In genomic region chr2:237256845-237257244, GRCh38 we compare ENCODE assay signal across 13 cellular contexts.
DNase-seq lines count a peak whose midpoint lies in the region; ATAC-seq and TF ChIP-seq lines count a peak whose summit lies in the region.
"Had no signal": no experiment of that assay in that cellular context is flagged by ENCODE, and none has a peak within 500 bp of the region (broad histone marks: within the 10 kb centered on the region; RNA-seq: fewer than 3 reads in every experiment).

No MANE protein-coding gene starts in this region.

- H3K36me3 ChIP-seq in IMR-90 (ENCODE audit: control insufficient read depth, insufficient read depth, low read length), result no peaks in the 10 kb centered on the region
- H3K36me3 ChIP-seq in mesenchymal stem cell (ENCODE audit: control insufficient read depth in 1 of 2, insufficient read depth in 2 of 2, low read depth in 1 of 2, low read length in 2 of 2), result no peaks in the 10 kb centered on the region
- no peaks in the 10 kb centered on the region for H3K36me3 ChIP-seq in tibial artery
- no peaks in the 10 kb centered on the region for H3K36me3 ChIP-seq in mucosa of descending colon (ENCODE audit: low read depth)
- no peaks in the 10 kb centered on the region for H3K36me3 ChIP-seq in neural progenitor cell

- WGBS in IMR-90 (ENCODE audit: extremely low coverage in 2 of 2, insufficient read length in 1 of 2), 2 experiments, result no CpG with 5 or more reads among the region's 3 CpGs
- 61% methylated on average over 3 of the region's 3 CpGs for WGBS in mesenchymal stem cell

- no peaks in the 10 kb centered on the region for H3F3A ChIP-seq in neural progenitor cell (ENCODE audit: low read depth)

- H2BK120ac ChIP-seq in IMR-90 (ENCODE audit: low read depth, low read length) (peak overlapping the region; percentile 99), mesenchymal stem cell (ENCODE audit: low read depth, low read length) (peak overlapping the region; percentile 12)

- peaks cover 6% of the 10 kb centered on the region for H3K4me1 Mint-ChIP-seq in neural progenitor cell

- DNase-seq in IMR-90, result peak; percentile 86
- DNase-seq in dermis blood vessel endothelial cell, result peak; percentile 30
- DNase-seq in mesenchymal stem cell, result peak; percentile 47
- DNase-seq in tibial artery, result peak; percentile 77 to 85
- no peak for DNase-seq in epidermal melanocyte (ENCODE audit: insufficient read length, low spot score)
- DNase-seq in mucosa of descending colon, result no peak
- no peak for DNase-seq in effector CD8-positive, alpha-beta T cell (lab: John Stamatoyannopoulos, UW)
- no peak for DNase-seq in neural progenitor cell (ENCODE audit: low spot score)
- DNase-seq: activated CD4-positive, alpha-beta memory T cell treated with anti-CD3 and anti-CD28 coated beads for 36 hours; anterior cingulate cortex; NCI-H510A treated with DMSO at 0.1 percent for 48 hours; stimulated activated CD4-positive, alpha-beta T cell treated with anti-CD3 and anti-CD28 coated beads, Interleukin-15, amount 100 ng/mL, for 24 hours had no signal

- H2BK5ac ChIP-seq in IMR-90 (ENCODE audit: low read depth, low read length, poor library complexity, severe bottlenecking) (peak overlapping the region; percentile 95), mesenchymal stem cell (ENCODE audit: low read depth, low read length, poor library complexity, severe bottlenecking) (no peak overlapping the region)

- H4K20me1 ChIP-seq in IMR-90 (ENCODE audit: insufficient read depth, low read length) (no peaks in the 10 kb centered on the region), neural progenitor cell (ENCODE audit: low read depth) (no peaks in the 10 kb centered on the region)

- H2AFZ ChIP-seq in IMR-90 (replicated peaks; ENCODE audit: low read length, poor library complexity) (peak overlapping the region; percentile 69), mesenchymal stem cell (ENCODE audit: low read depth, low read length) (no peak overlapping the region), neural progenitor cell (replicated peaks) (no peak overlapping the region)

- H3K14ac ChIP-seq in IMR-90 (replicated peaks; ENCODE audit: low read depth, low read length) (peak overlapping the region; percentile 99), mesenchymal stem cell (ENCODE audit: low read length in 2 of 2) (peak overlapping the region in 1 of 2 experiments; percentile 94)

- H3K4me3 ChIP-seq in IMR-90 (ENCODE audit: insufficient read depth, low read depth, low read length) (no peak overlapping the region), mesenchymal stem cell (ENCODE audit: insufficient read depth in 1 of 2, low read depth in 1 of 2, low read length in 2 of 2) (no peak overlapping the region), tibial artery (no peak overlapping the region), mucosa of descending colon (no peak overlapping the region), neural progenitor cell (no peak overlapping the region)

- no peaks in the 10 kb centered on the region for H3K9me3 ChIP-seq in IMR-90 (ENCODE audit: control insufficient read depth, insufficient read depth, low read length)
- no peaks in the 10 kb centered on the region for H3K9me3 ChIP-seq in mesenchymal stem cell (ENCODE audit: control insufficient read depth, low read length)
- no peaks in the 10 kb centered on the region for H3K9me3 ChIP-seq in tibial artery
- H3K9me3 ChIP-seq in mucosa of descending colon, result no peaks in the 10 kb centered on the region
- no peaks in the 10 kb centered on the region for H3K9me3 ChIP-seq in neural progenitor cell (ENCODE audit: low read depth)

- H3K9me1 ChIP-seq in IMR-90 (ENCODE audit: insufficient read depth, low read length), result peaks cover 32% of the 10 kb centered on the region

- peak overlapping the region; percentile 99 for H2BK20ac ChIP-seq in IMR-90 (ENCODE audit: low read depth, low read length)

- BruUV-seq in IMR-90 (replicated peaks; lab: Mats Ljungman, UMichigan), result no TSS peak

- H3K9me3 Mint-ChIP-seq in neural progenitor cell, result no peaks in the 10 kb centered on the region
- H3K9me3 Mint-ChIP-seq: activated CD4-positive, alpha-beta memory T cell treated with anti-CD3 and anti-CD28 coated beads for 36 hours; stimulated activated naive CD8-positive, alpha-beta T cell treated with anti-CD3 and anti-CD28 coated beads, Interleukin-15, Interleukin-2, amounts not matched to agents 100 ng/mL and 50 ng/mL, for 24 hours had no signal

- H3K27ac Mint-ChIP-seq in neural progenitor cell, result no peak overlapping the region
- H3K27ac Mint-ChIP-seq: activated CD4-positive, alpha-beta memory T cell treated with anti-CD3 and anti-CD28 coated beads for 36 hours; stimulated activated naive CD8-positive, alpha-beta T cell treated with anti-CD3 and anti-CD28 coated beads, Interleukin-15, Interleukin-2, amounts not matched to agents 100 ng/mL and 50 ng/mL, for 24 hours had no signal

- in situ Hi-C loops in IMR-90 (cut with MboI; ENCODE audit: low sequenced_read_pairs), result no loop called here

- peak overlapping the region; percentile 94 for H4K5ac ChIP-seq in IMR-90 (ENCODE audit: low read depth, low read length)

- no peaks in the 10 kb centered on the region for H3K79me2 ChIP-seq in neural progenitor cell (ENCODE audit: low read depth)

- H4K8ac ChIP-seq in IMR-90 (ENCODE audit: low read depth in 2 of 2, low read length in 2 of 2), result peak overlapping the region; percentile 94 to 97
- no peak overlapping the region for H4K8ac ChIP-seq in mesenchymal stem cell (ENCODE audit: low read length)

- H3K9ac ChIP-seq in IMR-90 (ENCODE audit: low read depth, low read length) (peak overlapping the region; percentile 87), mesenchymal stem cell (ENCODE audit: low read length) (peak overlapping the region; percentile 90), neural progenitor cell (no peak overlapping the region)

- H3K27me3 Mint-ChIP-seq in neural progenitor cell (ENCODE audit: insufficient read depth, low read depth), result peaks cover 2% of the 10 kb centered on the region

- peak overlapping the region; percentile 97 for H2AK9ac ChIP-seq in IMR-90 (replicated peaks; ENCODE audit: low read depth, low read length, poor library complexity)

- ATAC-seq in IMR-90 (ENCODE audit: low read depth) (peak; percentile 48), mucosa of descending colon (no peak)

- POLR2A ChIA-PET in IMR-90 (lab: Charles Lee; ENCODE audit: unreplicated experiment), result interaction anchor here (0.6 to 1.9 kb wide), 9 partner anchors 23 to 91 kb away, joined by 3 to 9 read pairs (median 3); no protein-coding TSS in a partner anchor

- no peak for TF ChIP-seq CTCF in IMR-90 (conservative IDR thresholded peaks at IDR 0.05; ENCODE audit: low read depth, low read length)
- TF ChIP-seq CTCF in tibial artery (IDR thresholded peaks at IDR 0.05), result no peak
- TF ChIP-seq CTCF in mucosa of descending colon (IDR thresholded peaks at IDR 0.05), result no peak
- TF ChIP-seq CTCF in neural progenitor cell (IDR thresholded peaks at IDR 0.05), result no peak

- H2BK15ac ChIP-seq in IMR-90 (ENCODE audit: low read depth, low read length) (peak overlapping the region; percentile 99), mesenchymal stem cell (ENCODE audit: low read depth, poor library complexity, severe bottlenecking) (no peak overlapping the region)

- H3K18ac ChIP-seq in IMR-90 (ENCODE audit: low read depth, low read length) (peak overlapping the region; percentile 92), mesenchymal stem cell (ENCODE audit: low read depth in 1 of 2, low read length in 2 of 2) (peak overlapping the region; percentile 50 to 85)

- dilution Hi-C loops in IMR-90 (cut with HindIII; ENCODE audit: low sequenced_read_pairs, unreplicated experiment), result no loop called here

- H3K4ac ChIP-seq in IMR-90 (ENCODE audit: low read depth, low read length), result peak overlapping the region; percentile 100
- peak overlapping the region; percentile 19 to 92 for H3K4ac ChIP-seq in mesenchymal stem cell (ENCODE audit: low read depth in 1 of 2, low read length in 2 of 2)

- peak overlapping the region; percentile 99 for H2AK5ac ChIP-seq in IMR-90 (ENCODE audit: low read depth, low read length)
- peak overlapping the region; percentile 83 for H2AK5ac ChIP-seq in mesenchymal stem cell (ENCODE audit: low read length, severe bottlenecking)

- peak overlapping the region; percentile 99 for H4K91ac ChIP-seq in IMR-90 (ENCODE audit: insufficient read depth, low read depth, low read length)
- H4K91ac ChIP-seq in mesenchymal stem cell (ENCODE audit: low read length), result peak overlapping the region; percentile 44

- H3K79me1 ChIP-seq in IMR-90 (ENCODE audit: low read depth in 1 of 2, low read length in 2 of 2) (peaks cover 18 to 38% of the 10 kb centered on the region in 2 experiments), mesenchymal stem cell (replicated peaks; ENCODE audit: low read length, poor library complexity, severe bottlenecking) (no peaks in the 10 kb centered on the region)

- CTCF ChIA-PET in IMR-90 (lab: Yijun Ruan, JAX), result no interaction called here

- TF ChIP-seq POLR2A in IMR-90 (IDR thresholded peaks at IDR 0.05; ENCODE audit: low read depth, low read length), result 0 out of 2 replicates have a peak, but pooled peaks have one; percentile 21

- peak overlapping the region; percentile 60 to 89 for H2BK12ac ChIP-seq in mesenchymal stem cell (ENCODE audit: low read length in 2 of 2)

- H3K56ac ChIP-seq in IMR-90 (ENCODE audit: extremely low read depth, insufficient read depth, low read length), result peak overlapping the region; percentile 98

- H3K36me3 Mint-ChIP-seq in neural progenitor cell, result no peaks in the 10 kb centered on the region
- H3K36me3 Mint-ChIP-seq: activated CD4-positive, alpha-beta memory T cell treated with anti-CD3 and anti-CD28 coated beads for 36 hours had no signal

- H3K27me3 ChIP-seq in IMR-90 (ENCODE audit: control insufficient read depth, insufficient read depth, low read length) (no peaks in the 10 kb centered on the region), mesenchymal stem cell (ENCODE audit: control insufficient read depth in 1 of 2, insufficient read depth in 1 of 2, low read length in 2 of 2) (no peaks in the 10 kb centered on the region), tibial artery (no peaks in the 10 kb centered on the region), neural progenitor cell (no peaks in the 10 kb centered on the region)

- H3K4me1 ChIP-seq in IMR-90 (ENCODE audit: control insufficient read depth, insufficient read depth, low read length), result peaks cover 42% of the 10 kb centered on the region
- H3K4me1 ChIP-seq in mesenchymal stem cell (ENCODE audit: control insufficient read depth, insufficient read depth, low read depth, low read length), result peaks cover 18% of the 10 kb centered on the region
- H3K4me1 ChIP-seq in tibial artery, result peaks cover 0 to 52% (median 18%) of the 10 kb centered on the region in 4 donors
- H3K4me1 ChIP-seq in mucosa of descending colon (ENCODE audit: low read depth), result no peaks in the 10 kb centered on the region
- no peaks in the 10 kb centered on the region for H3K4me1 ChIP-seq in neural progenitor cell

- peak overlapping the region; percentile 95 for H3K27ac ChIP-seq in IMR-90 (ENCODE audit: insufficient read depth, low read length)
- peak overlapping the region; percentile 51 for H3K27ac ChIP-seq in mesenchymal stem cell (ENCODE audit: low read length, poor library complexity, severe bottlenecking)
- H3K27ac ChIP-seq in tibial artery, result peak overlapping the region; percentile 79 to 82
- H3K27ac ChIP-seq in neural progenitor cell, result no peak overlapping the region

- H3K4me3 Mint-ChIP-seq in neural progenitor cell, result no peak overlapping the region
- H3K4me3 Mint-ChIP-seq: activated CD4-positive, alpha-beta memory T cell treated with anti-CD3 and anti-CD28 coated beads for 36 hours; stimulated activated naive CD8-positive, alpha-beta T cell treated with anti-CD3 and anti-CD28 coated beads, Interleukin-15, Interleukin-2, amounts not matched to agents 100 ng/mL and 50 ng/mL, for 24 hours had no signal

- H3K23ac ChIP-seq in IMR-90 (ENCODE audit: low read depth, low read length) (peak overlapping the region; percentile 98), mesenchymal stem cell (ENCODE audit: low read length in 2 of 2) (no peak overlapping the region)

- no peak for TF ChIP-seq RAD21 in IMR-90 (IDR thresholded peaks at IDR 0.05; ENCODE audit: low read length)

- intact Hi-C loops in IMR-90 (cut with micrococcal nuclease) (loop anchor here (2.0 to 5.0 kb wide), 6 partner anchors 24 to 155 kb away; partner anchors contain the start of gene COL6A3), tibial artery (cut with DNase I; ENCODE audit: low total_unique reads) (no loop called here), mucosa of descending colon (cut with DNase I, micrococcal nuclease) (no loop called here)

- H3K4me2 ChIP-seq in IMR-90 (ENCODE audit: low read depth, low read length) (peak overlapping the region; percentile 2; the same call in 1 of the 2 replicates), mesenchymal stem cell (ENCODE audit: low read length, poor library complexity, severe bottlenecking) (no peak overlapping the region), neural progenitor cell (no peak overlapping the region)

Comparison
In these comparisons a context has a peak if more than half of its experiments do, and no peak if none do; other contexts are left out.
1. DNase-seq: peak in IMR-90 (single experiment), dermis blood vessel endothelial cell (single experiment), mesenchymal stem cell (single experiment) and tibial artery (2 of 2); none in epidermal melanocyte (single experiment), mucosa of descending colon (0 of 3), effector CD8-positive, alpha-beta T cell (single experiment) and neural progenitor cell (single experiment).